Comparison of ENCODE assay signal across 8 cellular contexts in genomic region chr6:116280161-116280959, GRCh38. TPM values are rescaled to one million over a fixed set of nuclear protein-coding genes. Genes with fewer than 3 reads are reported as not detected.
A peak's percentile ranks its signal among the peaks of the same experiment; 100 is the strongest.
DNase-seq lines count a peak whose midpoint lies in the region; ATAC-seq and TF ChIP-seq lines count a peak whose summit lies in the region.

No MANE protein-coding gene starts in this region.

- in situ Hi-C loops in KBM-7 (cut with MboI; ENCODE audit: low pct_unique_long_range_greater_than_20kb, low sequenced_read_pairs) = no loop called here

- peak; percentile 55 for DNase-seq in DMS79 treated with DMSO at 0.1 percent for 48 hours (lab: John Stamatoyannopoulos, UW)
- peak; percentile 40 for DNase-seq in NB4 (ENCODE audit: low read depth)
- DNase-seq in astrocyte of the hippocampus (ENCODE audit: low read depth, low spot score) = peak; percentile 26
- no peak for DNase-seq in left lung
- no peak for DNase-seq in activated gamma-delta T cell (lab: John Stamatoyannopoulos, UW)
- DNase-seq in KBM-7 = no peak

- no peak for TF ChIP-seq POLR2A in NB4 (IDR thresholded peaks at IDR 0.05; ENCODE audit: extremely low read depth, insufficient read length)

- WGBS in thymus = 18% methylated on average over 8 of the region's 8 CpGs

- no peaks in the 10 kb centered on the region for H3K9me3 ChIP-seq in left lung
- no peaks in the 10 kb centered on the region for H3K9me3 ChIP-seq in thymus (ENCODE audit: control insufficient read depth)

- H3K27ac ChIP-seq in left lung (peak overlapping the region; percentile 98 to 99), thymus (ENCODE audit: low read depth) (peak overlapping the region; percentile 100)

- H3K4me1 ChIP-seq in left lung = peaks cover 20 to 45% of the 10 kb centered on the region in 2 donors
- H3K4me1 ChIP-seq in thymus (ENCODE audit: control insufficient read depth, insufficient read depth, low read length) = peaks cover 24% of the 10 kb centered on the region

- H3K36me3 ChIP-seq in left lung (no peaks in the 10 kb centered on the region), thymus (ENCODE audit: control insufficient read depth, insufficient read depth) (peaks cover 9% of the 10 kb centered on the region)

- peak overlapping the region; percentile 86 for H3K4me3 ChIP-seq in NB4 (ENCODE audit: low read depth, low read length)
- peak overlapping the region; percentile 88 to 95 for H3K4me3 ChIP-seq in left lung
- peak overlapping the region; percentile 75 for H3K4me3 ChIP-seq in thymus (ENCODE audit: low read length)

- no peaks in the 10 kb centered on the region for H3K27me3 ChIP-seq in left lung
- H3K27me3 ChIP-seq in thymus (ENCODE audit: control insufficient read depth, insufficient read depth) = no peaks in the 10 kb centered on the region

- TF ChIP-seq CTCF in NB4 (IDR thresholded peaks at IDR 0.05; ENCODE audit: low read depth, low read length) = no peak
- no peak for TF ChIP-seq CTCF in left lung (IDR thresholded peaks at IDR 0.05)

- intact Hi-C loops in left lung (cut with DNase I) = loop anchor here in 1 of 2 donors (10.0 kb wide), 1 partner anchor 254 kb away; no protein-coding TSS in a partner anchor

- no peak for ATAC-seq in left lung
- ATAC-seq in HG03378 (IDR thresholded peaks at IDR 0.05; ENCODE audit: unreplicated experiment) = no peak

RNA-seq across cellular contexts. Expression of gene TSPYL1, which starts 0.6 kb away (rescaled TPM):
- total RNA-seq in left lung = 10 to 100 TPM; 61.9 to 89.3 TPM
- 48.7 TPM for polyA plus RNA-seq in thymus

RNA-seq across cellular contexts. Expression of gene TSPYL4, which starts 26.5 kb away (rescaled TPM):
- 10 to 100 TPM; 10.2 to 17.6 TPM for total RNA-seq in left lung
- polyA plus RNA-seq in thymus = 16.1 TPM

Comparison
In these comparisons a context has a peak if more than half of its experiments do, and no peak if none do; other contexts are left out.
1. DNase-seq: peak in DMS79 treated with DMSO at 0.1 percent for 48 hours (single experiment), NB4 (single experiment) and astrocyte of the hippocampus (single experiment); none in left lung (0 of 2), activated gamma-delta T cell (single experiment) and KBM-7 (single experiment).
2. Peak in every context shown above with its lines, with median percentiles within 50 percentile points of each other: H3K4me3 ChIP-seq.